ENCODE assay signal across 9 cellular contexts in the genomic region with DNA sequence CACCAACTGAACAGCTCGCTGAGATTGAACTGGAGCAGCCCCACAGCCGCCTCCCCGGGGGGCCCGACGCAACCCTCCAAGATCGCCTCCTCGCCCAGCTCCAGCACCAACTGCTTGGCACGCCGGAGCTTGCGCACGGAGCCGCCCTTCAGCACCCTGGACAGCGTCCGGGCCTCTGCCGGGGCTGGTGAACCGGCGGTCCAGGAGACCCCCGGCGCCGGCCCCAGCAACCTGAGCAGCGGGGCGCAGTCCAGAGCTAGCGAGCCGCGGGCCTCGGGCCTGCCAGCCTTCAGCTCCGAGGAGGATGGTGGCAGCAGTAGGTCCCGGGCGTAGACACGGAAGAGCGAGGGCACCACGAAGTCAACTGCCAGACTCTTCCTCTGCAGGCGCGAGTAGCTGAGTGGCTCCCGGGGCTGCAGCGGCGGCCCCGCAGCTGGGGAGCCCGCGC. TPM values are rescaled to one million over a fixed set of nuclear protein-coding genes. Genes with fewer than 3 reads are reported as not detected.
A peak's percentile ranks its signal among the peaks of the same experiment; 100 is the strongest.
DNase-seq lines count a peak whose midpoint lies in the region; ATAC-seq, FAIRE-seq and TF ChIP-seq lines count a peak whose summit lies in the region.
"Had no signal": no experiment of that assay in that cellular context is flagged by ENCODE, and none has a peak within 500 bp of the region (broad histone marks: within the 10 kb centered on the region; RNA-seq: fewer than 3 reads in every experiment).

No MANE protein-coding gene starts in this region.

- peak overlapping the region; percentile 18 for H3K4me3 ChIP-seq in epithelial cell of proximal tubule (ENCODE audit: low read depth, low read length)
- peak overlapping the region; percentile 32 to 44 for H3K4me3 ChIP-seq in tibial artery

- H3K4me3 Mint-ChIP-seq in naive B cell: peak overlapping the region in 2 of 8 donors; percentile 54 to 61

- no peak for FAIRE-seq in H54 (lab: Jason Lieb, UNC)
- FAIRE-seq: TTC549 had no signal

- ATAC-seq in naive B cell (ENCODE audit: low read depth in 2 of 2) (no peak), GM18511 (IDR thresholded peaks at IDR 0.05; ENCODE audit: unreplicated experiment) (no peak)

- no peak overlapping the region for H3K27ac Mint-ChIP-seq in naive B cell

- peaks cover 0 to 12% (median 11%) of the 10 kb centered on the region in 7 donors for H3K9me3 Mint-ChIP-seq in naive B cell

- H3K36me3 ChIP-seq in tibial artery: no peaks in the 10 kb centered on the region

- no peak for TF ChIP-seq CTCF in epithelial cell of proximal tubule (conservative IDR thresholded peaks at IDR 0.05; ENCODE audit: low read depth, low read length)
- TF ChIP-seq CTCF in tibial artery (IDR thresholded peaks at IDR 0.05): no peak

- intact Hi-C loops in tibial artery (cut with DNase I; ENCODE audit: low total_unique reads): no loop called here

- H3K27ac ChIP-seq in tibial artery: no peak overlapping the region

- H3K27me3 Mint-ChIP-seq in naive B cell: peaks cover 58 to 85% (median 74%) of the 10 kb centered on the region in 3 donors

- peaks cover 0 to 84% of the 10 kb centered on the region in 2 donors for H3K27me3 ChIP-seq in tibial artery

- peak; percentile 24 for DNase-seq in NCI-H2227 (lab: John Stamatoyannopoulos, UW; ENCODE audit: unreplicated experiment)
- no peak for DNase-seq in NCI-H2227 treated with DMSO at 0.1 percent for 48 hours (lab: John Stamatoyannopoulos, UW)
- DNase-seq in activated CD4-positive, alpha-beta T cell treated with anti-CD3 and anti-CD28 coated beads, Interleukin-2, amount 50 U/mL, for 1 hour: peak; percentile 39
- DNase-seq in epithelial cell of proximal tubule (ENCODE audit: low read depth): no peak
- DNase-seq in naive B cell: peak; percentile 15
- DNase-seq in tibial artery: peak in 1 of 2 donors; percentile 30
- no peak for DNase-seq in H54 (ENCODE audit: insufficient read length, low spot score)

- peaks cover 6 to 19% (median 6%) of the 10 kb centered on the region in 3 donors for H3K4me1 Mint-ChIP-seq in naive B cell

- H3K36me3 Mint-ChIP-seq in naive B cell: peaks cover 8 to 13% of the 10 kb centered on the region in 2 donors

- no peak for TF ChIP-seq POLR2A in H54 (IDR thresholded peaks at IDR 0.05; ENCODE audit: low read depth, low read length)

- H3K4me1 ChIP-seq in tibial artery: peaks cover 0 to 27% (median 19%) of the 10 kb centered on the region in 4 donors

- H3K9me3 ChIP-seq in tibial artery: no peaks in the 10 kb centered on the region

RNA-seq across cellular contexts. Expression of a gene that starts 1.2 kb away (rescaled TPM):
- under 0.01 TPM in 1 of 2 replicates, not detected in the other for total RNA-seq in epithelial cell of proximal tubule
- polyA plus RNA-seq in naive B cell (ENCODE audit: low read depth in 6 of 6): not detected

Comparison
In these comparisons a context has a peak if more than half of its experiments do, and no peak if none do; other contexts are left out.
1. DNase-seq: peak in NCI-H2227 (single experiment), activated CD4-positive, alpha-beta T cell treated with anti-CD3 and anti-CD28 coated beads, Interleukin-2, amount 50 U/mL, for 1 hour (single experiment) and naive B cell (single experiment); none in NCI-H2227 treated with DMSO at 0.1 percent for 48 hours (single experiment), epithelial cell of proximal tubule (single experiment) and H54 (single experiment).